In genomic region chr2:68177541-68177940, GRCh38 we compare ENCODE assay signal across 19 cellular contexts. TPM values are rescaled to one million over a fixed set of nuclear protein-coding genes. Genes with fewer than 3 reads are reported as not detected.
DNase-seq lines count a peak whose midpoint lies in the region; ATAC-seq lines count a peak whose summit lies in the region.
"Had no signal": no experiment of that assay in that cellular context is flagged by ENCODE, and none has a peak within 500 bp of the region (broad histone marks: within the 10 kb centered on the region; RNA-seq: fewer than 3 reads in every experiment).

No MANE protein-coding gene starts in this region.

- no peak overlapping the region for H3K4me3 Mint-ChIP-seq in activated naive CD8-positive, alpha-beta T cell
- H3K4me3 Mint-ChIP-seq in activated naive CD8-positive, alpha-beta T cell treated with anti-CD3 and anti-CD28 coated beads for 36 hours, result no peak overlapping the region
- H3K4me3 Mint-ChIP-seq in T-cell, result no peak overlapping the region
- no peak overlapping the region for H3K4me3 Mint-ChIP-seq in naive thymus-derived CD8-positive, alpha-beta T cell
- H3K4me3 Mint-ChIP-seq: CD8-positive, alpha-beta memory T cell had no signal

- peaks cover 8% of the 10 kb centered on the region for H3K36me3 Mint-ChIP-seq in activated naive CD8-positive, alpha-beta T cell
- peaks cover 21% of the 10 kb centered on the region for H3K36me3 Mint-ChIP-seq in activated naive CD8-positive, alpha-beta T cell treated with anti-CD3 and anti-CD28 coated beads for 36 hours
- peaks cover 36% of the 10 kb centered on the region for H3K36me3 Mint-ChIP-seq in T-cell
- H3K36me3 Mint-ChIP-seq in naive thymus-derived CD8-positive, alpha-beta T cell, result peaks cover 0 to 73% (median 5%) of the 10 kb centered on the region in 3 donors

- ATAC-seq in T-cell (replicated peaks in 1 of 4) (no peak), GM18868 (IDR thresholded peaks at IDR 0.05; ENCODE audit: unreplicated experiment) (no peak)
- ATAC-seq in naive thymus-derived CD8-positive, alpha-beta T cell, result no peak
- ATAC-seq: PC-3 had no signal

- CTCF ChIA-PET in T-cell (lab: Charles Lee), result no interaction called here

- POLR2A ChIA-PET in T-cell (lab: Charles Lee), result interaction anchor here in 1 of 2 donors (0.5 kb wide), 1 partner anchor 31 kb away, joined by 5 read pairs; no protein-coding TSS in a partner anchor
- POLR2A ChIA-PET in naive thymus-derived CD8-positive, alpha-beta T cell (lab: Charles Lee), result interaction anchor here (1.5 kb wide), 1 partner anchor 16 kb away, joined by 5 read pairs; no protein-coding TSS in a partner anchor

- peaks cover 26% of the 10 kb centered on the region for H3K4me1 Mint-ChIP-seq in activated naive CD8-positive, alpha-beta T cell (ENCODE audit: low read depth)
- H3K4me1 Mint-ChIP-seq in activated naive CD8-positive, alpha-beta T cell treated with anti-CD3 and anti-CD28 coated beads for 36 hours, result peaks cover 24% of the 10 kb centered on the region
- peaks cover 16 to 23% (median 22%) of the 10 kb centered on the region in 3 donors for H3K4me1 Mint-ChIP-seq in T-cell
- H3K4me1 Mint-ChIP-seq in naive thymus-derived CD8-positive, alpha-beta T cell, result peaks cover 4 to 30% (median 16%) of the 10 kb centered on the region in 4 donors

- DNase-seq in NCI-H82 (lab: John Stamatoyannopoulos, UW), result peak; percentile 38
- no peak for DNase-seq in NCI-H82 treated with DMSO at 0.1 percent for 48 hours (lab: John Stamatoyannopoulos, UW; ENCODE audit: unreplicated experiment)
- no peak for DNase-seq in activated naive CD8-positive, alpha-beta T cell treated with anti-CD3 and anti-CD28 coated beads for 36 hours
- DNase-seq in T-cell, result no peak
- no peak for DNase-seq in naive thymus-derived CD8-positive, alpha-beta T cell
- no peak for DNase-seq in NCI-H2227 treated with DMSO at 0.1 percent for 48 hours (lab: John Stamatoyannopoulos, UW)
- DNase-seq: BE2C; CD8-positive, alpha-beta memory T cell; DMS79; IMR-90; Kasumi-1; MM.1S; NCI-H1092 treated with DMSO at 0.1 percent for 48 hours; NCI-H1694 treated with DMSO at 0.1 percent for 48 hours; NCI-H446; NCI-H69; PC-3 had no signal

- H3K27me3 Mint-ChIP-seq in activated naive CD8-positive, alpha-beta T cell, result no peaks in the 10 kb centered on the region
- no peaks in the 10 kb centered on the region for H3K27me3 Mint-ChIP-seq in activated naive CD8-positive, alpha-beta T cell treated with anti-CD3 and anti-CD28 coated beads for 36 hours
- no peaks in the 10 kb centered on the region for H3K27me3 Mint-ChIP-seq in T-cell
- H3K27me3 Mint-ChIP-seq in naive thymus-derived CD8-positive, alpha-beta T cell, result no peaks in the 10 kb centered on the region
- H3K27me3 Mint-ChIP-seq: CD8-positive, alpha-beta memory T cell had no signal

- no peaks in the 10 kb centered on the region for H3K9me3 Mint-ChIP-seq in activated naive CD8-positive, alpha-beta T cell (ENCODE audit: low read depth)
- no peaks in the 10 kb centered on the region for H3K9me3 Mint-ChIP-seq in activated naive CD8-positive, alpha-beta T cell treated with anti-CD3 and anti-CD28 coated beads for 36 hours
- H3K9me3 Mint-ChIP-seq in T-cell, result no peaks in the 10 kb centered on the region
- no peaks in the 10 kb centered on the region for H3K9me3 Mint-ChIP-seq in naive thymus-derived CD8-positive, alpha-beta T cell
- H3K9me3 Mint-ChIP-seq: CD8-positive, alpha-beta memory T cell had no signal

- H3K27ac Mint-ChIP-seq in activated naive CD8-positive, alpha-beta T cell, result peak overlapping the region; percentile 58
- no peak overlapping the region for H3K27ac Mint-ChIP-seq in activated naive CD8-positive, alpha-beta T cell treated with anti-CD3 and anti-CD28 coated beads for 36 hours
- peak overlapping the region; percentile 19 to 46 for H3K27ac Mint-ChIP-seq in T-cell
- peak overlapping the region in 6 of 10 donors; percentile 6 to 72 (median 31) for H3K27ac Mint-ChIP-seq in naive thymus-derived CD8-positive, alpha-beta T cell

RNA-seq across cellular contexts. Expression of gene PNO1, which starts 19.9 kb away (rescaled TPM):
- total RNA-seq in activated naive CD8-positive, alpha-beta T cell treated with anti-CD3 and anti-CD28 coated beads for 36 hours, result 10 to 100 TPM; 37.8 to 42.4 TPM
- total RNA-seq in T-cell, result 10 to 100 TPM in 4 of 5 donors, 1 to 10 TPM in 1; 9.9 to 26.5 (median 13.1) TPM
- 10 to 100 TPM; 11.8 to 13.6 TPM for total RNA-seq in naive thymus-derived CD8-positive, alpha-beta T cell
- 10 to 100 TPM; 19.6 to 24.5 (median 20.1) TPM for polyA plus RNA-seq in naive thymus-derived CD8-positive, alpha-beta T cell
